In the genomic region with DNA sequence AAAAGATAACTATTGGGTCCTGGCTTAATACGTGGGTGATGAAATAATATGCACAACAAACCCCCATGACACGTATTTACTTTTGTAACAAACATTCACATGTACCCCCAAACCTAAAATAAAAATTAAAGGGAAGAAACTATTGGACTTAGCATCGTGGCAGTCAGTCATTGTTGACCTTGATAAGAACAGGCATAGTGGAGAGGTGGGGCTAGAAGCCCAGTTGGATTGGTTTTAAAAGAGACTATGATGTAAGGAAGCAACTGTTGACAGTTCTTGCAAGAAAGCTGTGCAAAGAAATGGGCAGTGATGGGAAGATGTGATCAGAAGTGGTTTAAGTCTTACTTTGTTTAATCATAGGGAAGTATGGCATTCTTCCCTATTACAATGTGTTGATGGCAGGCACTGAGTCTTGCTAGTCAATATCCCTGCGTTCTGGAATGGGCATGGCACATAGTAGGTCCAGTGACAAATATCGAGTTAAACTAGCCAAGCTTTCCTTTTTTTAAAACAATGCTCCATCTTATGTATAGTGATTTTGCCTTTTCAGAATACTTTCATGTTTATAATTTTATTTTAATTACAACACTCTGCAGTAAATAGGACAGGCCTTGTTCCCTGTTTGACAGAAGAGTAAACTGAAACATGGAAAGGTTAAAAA, we compare ENCODE assay signal across 16 cellular contexts.
"Had no signal": no experiment of that assay in that cellular context is flagged by ENCODE, and none has a peak within 500 bp of the region (broad histone marks: within the 10 kb centered on the region; RNA-seq: fewer than 3 reads in every experiment).

No MANE protein-coding gene starts in this region.

- DNase-seq: activated CD4-positive, alpha-beta T cell treated with anti-CD3 and anti-CD28 coated beads, Interleukin-2, amount 50 U/mL, for 48 hours; activated CD4-positive, CD25-positive, alpha-beta regulatory T cell treated with anti-CD3 and anti-CD28 coated beads, Interleukin-2, amount 50 U/mL, for 72 hours; activated naive CD4-positive, alpha-beta T cell treated with Interleukin-2 at 50 U/mL for 16 hours; dermis blood vessel endothelial cell; effector memory CD4-positive, alpha-beta T cell; islet precursor cell; retina; stimulated activated naive CD4-positive, alpha-beta T cell treated with Interleukin-2 at 50 U/mL for 16 hours; T-helper 2 cell; tibial artery had no signal

- H3K4me3 Mint-ChIP-seq: mesothelial cell of epicardium, neural crest cell had no signal

- H3K4me1 Mint-ChIP-seq: mesothelial cell of epicardium had no signal

- H3K27ac Mint-ChIP-seq: activated T-helper 2 cell treated with anti-CD3 and anti-CD28 coated beads, Interferon-gamma antibody, Interleukin-2, Interleukin-4, amounts not matched to agents 10 μg/mL and 5 μg/mL and 100 μg/mL, durations not matched to agents 14 hours and 24 hours and 36 hours; mesothelial cell of epicardium had no signal

- H3K4me1 ChIP-seq: tibial artery had no signal

- H3K9me3 Mint-ChIP-seq: activated T-helper 2 cell treated with anti-CD3 and anti-CD28 coated beads, Interferon-gamma antibody, Interleukin-2, Interleukin-4, amounts not matched to agents 10 μg/mL and 5 μg/mL and 100 μg/mL, durations not matched to agents 14 hours and 24 hours and 36 hours; mesothelial cell of epicardium; neural crest cell had no signal

- ATAC-seq: left lobe of liver had no signal

- H3K27ac ChIP-seq: tibial artery, VCaP had no signal

- H3K9me3 ChIP-seq: tibial artery had no signal

- H3K27me3 ChIP-seq: tibial artery had no signal

- H3K4me3 ChIP-seq: lung, tibial artery had no signal
